Comparison of ENCODE assay signal across 21 cellular contexts in the genomic region with DNA sequence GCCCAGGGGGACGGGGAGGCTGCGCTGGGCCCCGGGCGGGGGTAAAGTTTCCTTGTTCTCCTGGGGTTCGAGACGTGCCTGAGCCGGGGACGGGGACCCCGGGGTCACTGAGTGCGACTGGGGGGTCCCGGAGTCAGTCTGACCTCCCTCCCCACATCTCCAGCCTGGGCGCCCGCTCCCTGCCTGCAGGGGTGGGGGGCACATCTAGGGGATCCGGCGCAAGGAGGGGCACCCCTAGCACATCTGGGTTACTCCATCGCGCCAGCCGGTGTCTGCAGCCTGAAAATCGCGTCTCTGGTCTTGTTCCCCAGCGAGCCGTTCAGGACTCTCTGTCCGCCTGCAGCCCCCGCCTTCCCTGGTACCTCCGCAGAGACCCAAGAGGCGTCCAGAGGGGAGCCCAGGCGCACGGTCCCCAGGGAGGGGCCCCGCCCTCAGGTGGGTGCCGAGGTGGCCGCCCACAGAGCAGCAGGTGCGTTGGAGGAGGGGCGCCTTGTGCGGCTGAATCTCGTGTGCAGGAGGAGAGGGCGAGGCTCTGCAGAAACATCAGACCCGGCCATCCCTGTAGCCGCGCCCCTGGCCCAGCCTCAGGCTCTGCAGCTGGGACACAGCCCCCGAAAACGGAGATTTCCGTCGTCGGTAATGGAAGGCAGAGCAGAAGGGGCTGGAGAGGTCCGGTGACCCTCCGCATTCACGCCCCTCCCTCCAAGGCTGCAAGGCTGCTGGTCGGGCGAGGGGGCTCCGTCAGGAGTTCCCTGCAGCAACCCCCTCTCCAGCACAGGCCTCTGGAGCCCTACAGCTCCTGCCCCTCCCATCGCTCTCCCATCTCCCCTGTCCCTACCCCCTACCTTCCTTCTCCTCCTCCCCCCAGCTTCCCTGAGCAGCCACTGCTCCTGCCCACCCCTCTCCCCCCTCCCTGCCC. TPM values are rescaled to one million over a fixed set of nuclear protein-coding genes. Genes with fewer than 3 reads are reported as not detected.
DNase-seq lines count a peak whose midpoint lies in the region; ATAC-seq, FAIRE-seq and TF ChIP-seq lines count a peak whose summit lies in the region.
"Had no signal": no experiment of that assay in that cellular context is flagged by ENCODE, and none has a peak within 500 bp of the region (broad histone marks: within the 10 kb centered on the region; RNA-seq: fewer than 3 reads in every experiment).

No MANE protein-coding gene starts in this region.

- H3K4me3 Mint-ChIP-seq in T-helper 17 cell (no peak overlapping the region), nephron (peak overlapping the region in 2 of 3 experiments; percentile 63 to 67)
- H3K4me3 Mint-ChIP-seq: natural killer cell treated with Interleukin-12 subunit alpha and Interleukin-12 subunit beta and Interleukin-15 and Interleukin-18, amount 100 ng/mL, for 72 hours had no signal

- no peak for FAIRE-seq in HTR-8/SVneo (lab: Jason Lieb, UNC)
- FAIRE-seq: GM18507 had no signal

- H3K27me3 Mint-ChIP-seq in T-helper 17 cell (peaks cover 25% of the 10 kb centered on the region), nephron (ENCODE audit: low read depth) (peaks cover 37% of the 10 kb centered on the region)

- H3K27me3 ChIP-seq in HUES64 (ENCODE audit: insufficient read depth, low read length) (peaks cover 33% of the 10 kb centered on the region), aorta (ENCODE audit: control insufficient read depth in 1 of 2, insufficient read depth in 2 of 2, low read length in 1 of 2) (no peaks in the 10 kb centered on the region)
- H3K27me3 ChIP-seq: right lobe of liver had no signal

- H3K9me3 ChIP-seq in HUES64 (ENCODE audit: insufficient read depth, low read depth, low read length), result no peaks in the 10 kb centered on the region
- H3K9me3 ChIP-seq in T-helper 17 cell (ENCODE audit: control insufficient read depth, low read length, poor library complexity, severe bottlenecking), result no peaks in the 10 kb centered on the region
- H3K9me3 ChIP-seq in aorta (ENCODE audit: control insufficient read depth, low read length), result no peaks in the 10 kb centered on the region
- H3K9me3 ChIP-seq: breast epithelium, lower lobe of right lung, right lobe of liver had no signal

- H3K27ac Mint-ChIP-seq in T-helper 17 cell, result no peak overlapping the region
- H3K27ac Mint-ChIP-seq in nephron, result peak overlapping the region in 1 of 3 experiments; percentile 59
- H3K27ac Mint-ChIP-seq: natural killer cell treated with Interleukin-12 subunit alpha and Interleukin-12 subunit beta and Interleukin-15 and Interleukin-18, amount 100 ng/mL, for 72 hours had no signal

- intact Hi-C loops in aorta (cut with DNase I), result no loop called here

- H3K36me3 ChIP-seq in HUES64 (ENCODE audit: insufficient read depth, low read length) (no peaks in the 10 kb centered on the region), aorta (ENCODE audit: control insufficient read depth in 1 of 2, insufficient read depth in 2 of 2, low read length in 1 of 2) (no peaks in the 10 kb centered on the region)
- H3K36me3 ChIP-seq: breast epithelium, lower lobe of right lung, right lobe of liver had no signal

- no peak for TF ChIP-seq CTCF in nephron (IDR thresholded peaks at IDR 0.05; ENCODE audit: unreplicated experiment in 3 of 3)

- peak overlapping the region; percentile 42 for H3K4me3 ChIP-seq in HUES64 (ENCODE audit: low read length)
- no peak overlapping the region for H3K4me3 ChIP-seq in aorta (ENCODE audit: low read length in 2 of 2)

- ATAC-seq in T-helper 17 cell (peak; percentile 28), aorta (ENCODE audit: low FRiP score) (no peak), HG03039 (IDR thresholded peaks at IDR 0.05; ENCODE audit: unreplicated experiment) (no peak)
- ATAC-seq: lower lobe of right lung; natural killer cell treated with Interleukin-12 subunit alpha and Interleukin-12 subunit beta and Interleukin-15 and Interleukin-18, amount 100 ng/mL, for 72 hours; right lobe of liver had no signal

- H3K9me3 Mint-ChIP-seq in nephron, result no peaks in the 10 kb centered on the region
- H3K9me3 Mint-ChIP-seq: natural killer cell treated with Interleukin-12 subunit alpha and Interleukin-12 subunit beta and Interleukin-15 and Interleukin-18, amount 100 ng/mL, for 72 hours; type B pancreatic cell had no signal

- H3K4me1 ChIP-seq in HUES64 (ENCODE audit: insufficient read depth, low read length) (peaks cover 7% of the 10 kb centered on the region; the same call in 1 of the 2 replicates), aorta (ENCODE audit: control insufficient read depth in 1 of 2, insufficient read depth in 2 of 2, low read length in 2 of 2) (no peaks in the 10 kb centered on the region)
- H3K4me1 ChIP-seq: breast epithelium, lower lobe of right lung had no signal

- 11% methylated on average over 51 of the region's 51 CpGs for WGBS in HUES64
- 6% methylated on average over 48 to 51 of the region's 51 CpGs for WGBS in aorta, 2 donors

- H3K9ac ChIP-seq in HUES64 (ENCODE audit: low read depth, low read length), result no peak overlapping the region; the same call in 1 of the 2 replicates

- peaks cover 6% of the 10 kb centered on the region for H3K36me3 Mint-ChIP-seq in T-helper 17 cell (ENCODE audit: low read depth)
- no peaks in the 10 kb centered on the region for H3K36me3 Mint-ChIP-seq in nephron (ENCODE audit: low read depth)
- H3K36me3 Mint-ChIP-seq: CD4-positive, alpha-beta memory T cell; natural killer cell treated with Interleukin-12 subunit alpha and Interleukin-12 subunit beta and Interleukin-15 and Interleukin-18, amount 100 ng/mL, for 72 hours; type B pancreatic cell had no signal

- H3K4me1 Mint-ChIP-seq in T-helper 17 cell, result peaks cover 2% of the 10 kb centered on the region
- peaks cover 8% of the 10 kb centered on the region for H3K4me1 Mint-ChIP-seq in nephron

- H3K27ac ChIP-seq in HUES64 (ENCODE audit: low read depth, low read length) (no peak overlapping the region), aorta (ENCODE audit: low read depth in 1 of 2, low read length in 2 of 2) (no peak overlapping the region)
- H3K27ac ChIP-seq: breast epithelium, lower lobe of right lung had no signal

- DNase-seq in DMS53 (lab: John Stamatoyannopoulos, UW), result peak; percentile 39
- DNase-seq in DMS53 treated with DMSO at 0.1 percent for 48 hours (lab: John Stamatoyannopoulos, UW; ENCODE audit: unreplicated experiment), result no peak
- no peak for DNase-seq in T-helper 17 cell
- no peak for DNase-seq in aorta
- no peak for DNase-seq in HTR-8/SVneo (ENCODE audit: insufficient read length, low spot score)
- DNase-seq: CD4-positive, alpha-beta memory T cell; effector CD4-positive, alpha-beta T cell; GOT3; lower lobe of right lung; NCI-H1092; NK-92 treated with Interleukin-12 subunit alpha and Interleukin-12 subunit beta, amount 100 ng/mL, for 24 hours; SIG-M5; stimulated activated CD4-positive, alpha-beta T cell treated with anti-CD3 and anti-CD28 coated beads, Interleukin-4, amount 100 ng/mL, for 1 hour had no signal

RNA-seq across cellular contexts. Expression of gene CHRNA4, which starts 0.6 kb away (rescaled TPM):
- 0.60 TPM for polyA plus RNA-seq in HUES64 (2013, experiment 1 of 2)
- polyA plus RNA-seq in HUES64 (2013, experiment 2 of 2), result 1.7 TPM
- total RNA-seq in T-helper 17 cell (not detected), aorta (not detected)
- polyA plus RNA-seq in aorta, result not detected
- total RNA-seq: breast epithelium; CD4-positive, alpha-beta memory T cell; lower lobe of right lung; natural killer cell treated with Interleukin-12 subunit alpha and Interleukin-12 subunit beta and Interleukin-15 and Interleukin-18, amount 100 ng/mL, for 72 hours had no signal
- polyA plus RNA-seq: CD4-positive, alpha-beta memory T cell had no signal
